20 cellular contexts compared by ENCODE assay signal in genomic region chr12:58961906-58962305, GRCh38. TPM values are rescaled to one million over a fixed set of nuclear protein-coding genes. Genes with fewer than 3 reads are reported as not detected.
DNase-seq lines count a peak whose midpoint lies in the region; ATAC-seq and TF ChIP-seq lines count a peak whose summit lies in the region.
"Had no signal": no experiment of that assay in that cellular context is flagged by ENCODE, and none has a peak within 500 bp of the region (broad histone marks: within the 10 kb centered on the region; RNA-seq: fewer than 3 reads in every experiment).

No MANE protein-coding gene starts in this region.

- no peak overlapping the region for H2AFZ ChIP-seq in IMR-90 (replicated peaks; ENCODE audit: low read length, poor library complexity)

- H3K23ac ChIP-seq in IMR-90 (ENCODE audit: low read depth, low read length), result no peak overlapping the region

- H3K27ac Mint-ChIP-seq in osteocyte (ENCODE audit: unreplicated experiment), result no peak overlapping the region
- H3K27ac Mint-ChIP-seq: B cell, IgD-negative memory B cell had no signal

- no peaks in the 10 kb centered on the region for H3K79me1 ChIP-seq in IMR-90 (ENCODE audit: low read depth in 1 of 2, low read length in 2 of 2)

- no peak for TF ChIP-seq CTCF in A673 (conservative IDR thresholded peaks at IDR 0.05; ENCODE audit: low read depth, low read length)
- TF ChIP-seq CTCF in IMR-90 (conservative IDR thresholded peaks at IDR 0.05; ENCODE audit: low read depth, low read length), result no peak
- no peak for TF ChIP-seq CTCF in osteocyte (IDR thresholded peaks at IDR 0.05)
- no peak for TF ChIP-seq CTCF in right atrium auricular region (IDR thresholded peaks at IDR 0.05)

- H3K9me1 ChIP-seq in IMR-90 (ENCODE audit: insufficient read depth, low read length), result no peaks in the 10 kb centered on the region

- H3K36me3 Mint-ChIP-seq in osteocyte (ENCODE audit: unreplicated experiment), result no peaks in the 10 kb centered on the region
- H3K36me3 Mint-ChIP-seq: IgD-negative memory B cell had no signal

- H3K4ac ChIP-seq in IMR-90 (ENCODE audit: low read depth, low read length), result peak overlapping the region; percentile 42; the same call in 1 of the 2 replicates

- WGBS in IMR-90 (ENCODE audit: extremely low coverage in 2 of 2, insufficient read length in 1 of 2), 2 experiments, result no CpG with 5 or more reads among the region's 4 CpGs

- H3K27me3 Mint-ChIP-seq in osteocyte (ENCODE audit: unreplicated experiment), result no peaks in the 10 kb centered on the region
- H3K27me3 Mint-ChIP-seq: B cell, IgD-negative memory B cell had no signal

- in situ Hi-C loops in IMR-90 (cut with MboI; ENCODE audit: low sequenced_read_pairs), result no loop called here

- dilution Hi-C loops in IMR-90 (cut with HindIII; ENCODE audit: low sequenced_read_pairs, unreplicated experiment), result no loop called here

- no peaks in the 10 kb centered on the region for H3K9me3 Mint-ChIP-seq in osteocyte (ENCODE audit: unreplicated experiment)

- H3K18ac ChIP-seq in IMR-90 (ENCODE audit: low read depth, low read length), result peak overlapping the region; percentile 94

- no peak for TF ChIP-seq POLR2A in IMR-90 (IDR thresholded peaks at IDR 0.05; ENCODE audit: low read depth, low read length)

- H3K36me3 ChIP-seq in A673 (ENCODE audit: insufficient read depth, low read length, poor library complexity, severe bottlenecking) (no peaks in the 10 kb centered on the region), IMR-90 (ENCODE audit: control insufficient read depth, insufficient read depth, low read length) (no peaks in the 10 kb centered on the region), right atrium auricular region (no peaks in the 10 kb centered on the region)

- H3K4me1 ChIP-seq in A673 (ENCODE audit: insufficient read depth, low read length, poor library complexity, severe bottlenecking), result no peaks in the 10 kb centered on the region
- H3K4me1 ChIP-seq in IMR-90 (ENCODE audit: control insufficient read depth, insufficient read depth, low read length), result peaks cover 10% of the 10 kb centered on the region
- no peaks in the 10 kb centered on the region for H3K4me1 ChIP-seq in right atrium auricular region

- H2AK9ac ChIP-seq in IMR-90 (replicated peaks; ENCODE audit: low read depth, low read length, poor library complexity), result no peak overlapping the region

- no peak overlapping the region for H3K9ac ChIP-seq in IMR-90 (ENCODE audit: low read depth, low read length)

- no peak overlapping the region for H2BK5ac ChIP-seq in IMR-90 (ENCODE audit: low read depth, low read length, poor library complexity, severe bottlenecking)

- peak overlapping the region; percentile 5; the same call in 2 of the 3 replicates for H2BK15ac ChIP-seq in IMR-90 (ENCODE audit: low read depth, low read length)

- POLR2A ChIA-PET in A673 (lab: Charles Lee; ENCODE audit: low non-redundant PET) (no interaction called here), IMR-90 (lab: Charles Lee; ENCODE audit: unreplicated experiment) (no interaction called here)

- no peak for TF ChIP-seq RAD21 in IMR-90 (IDR thresholded peaks at IDR 0.05; ENCODE audit: low read length)

- peaks cover 15% of the 10 kb centered on the region for H3K4me1 Mint-ChIP-seq in osteocyte (ENCODE audit: unreplicated experiment)
- H3K4me1 Mint-ChIP-seq: B cell, IgD-negative memory B cell had no signal

- H4K91ac ChIP-seq in IMR-90 (ENCODE audit: insufficient read depth, low read depth, low read length), result 0 out of 2 replicates have a peak overlapping the region, but pooled peaks have one; percentile 26

- CTCF ChIA-PET in A673 (lab: Charles Lee), result no interaction called here
- CTCF ChIA-PET in IMR-90 (lab: Yijun Ruan, JAX), result no interaction called here

- H3K9me3 ChIP-seq in A673 (ENCODE audit: low read depth, low read length, poor library complexity, severe bottlenecking) (no peaks in the 10 kb centered on the region), IMR-90 (ENCODE audit: control insufficient read depth, insufficient read depth, low read length) (no peaks in the 10 kb centered on the region), right atrium auricular region (no peaks in the 10 kb centered on the region)

- peak overlapping the region; percentile 92 for H4K5ac ChIP-seq in IMR-90 (ENCODE audit: low read depth, low read length)

- peak overlapping the region; percentile 34; the same call in 1 of the 2 replicates for H3K14ac ChIP-seq in IMR-90 (replicated peaks; ENCODE audit: low read depth, low read length)

- BruUV-seq in A673 (replicated peaks; lab: Mats Ljungman, UMichigan) (no TSS peak), IMR-90 (replicated peaks; lab: Mats Ljungman, UMichigan) (no TSS peak)

- no peak overlapping the region for H3K4me2 ChIP-seq in IMR-90 (ENCODE audit: low read depth, low read length)

- intact Hi-C loops in A673 (cut with micrococcal nuclease; ENCODE audit: unreplicated experiment), result no loop called here
- intact Hi-C loops in IMR-90 (cut with micrococcal nuclease), result no loop called here

- H2AK5ac ChIP-seq in IMR-90 (ENCODE audit: low read depth, low read length), result no peak overlapping the region

- DNase-seq in A673 (ENCODE audit: low spot score) (peak; percentile 19), IMR-90 (peak; percentile 47), dermis microvascular lymphatic vessel endothelial cell (ENCODE audit: low read depth in 2 of 2) (peak; percentile 10 to 55), lung microvascular endothelial cell (ENCODE audit: low read depth in 2 of 2) (peak; percentile 49 to 58), osteocyte (ENCODE audit: extremely low spot score, unreplicated experiment) (no peak), HuH-7 (ENCODE audit: low spot score) (no peak), right atrium auricular region (ENCODE audit: low spot score) (no peak)
- DNase-seq: COR-L47, Karpas-422, NCI-H1436, NCI-H2081, NCI-H510A, NCI-H748 treated with DMSO at 0.1 percent for 48 hours, SHP77 had no signal

- no peak overlapping the region for H3K56ac ChIP-seq in IMR-90 (ENCODE audit: extremely low read depth, insufficient read depth, low read length)

- H3K27ac ChIP-seq in A673 (ENCODE audit: low read depth, low read length, poor library complexity, severe bottlenecking), result no peak overlapping the region
- H3K27ac ChIP-seq in IMR-90 (ENCODE audit: insufficient read depth, low read length), result peak overlapping the region; percentile 40; the same call in 1 of the 2 replicates
- H3K27ac ChIP-seq in right atrium auricular region, result no peak overlapping the region
- H3K27ac ChIP-seq: 22Rv1 had no signal

- peak overlapping the region; percentile 87; the same call in 1 of the 2 replicates for H2BK20ac ChIP-seq in IMR-90 (ENCODE audit: low read depth, low read length)

- H3K4me3 Mint-ChIP-seq in osteocyte (ENCODE audit: unreplicated experiment), result no peak overlapping the region
- H3K4me3 Mint-ChIP-seq: B cell, IgD-negative memory B cell had no signal

- no peak overlapping the region for H3K4me3 ChIP-seq in A673 (ENCODE audit: low read depth, low read length, poor library complexity, severe bottlenecking)
- H3K4me3 ChIP-seq in IMR-90 (ENCODE audit: insufficient read depth, low read depth, low read length), result no peak overlapping the region
- no peak overlapping the region for H3K4me3 ChIP-seq in right atrium auricular region
- H3K4me3 ChIP-seq: GM12878 had no signal

- H2BK120ac ChIP-seq in IMR-90 (ENCODE audit: low read depth, low read length), result peak overlapping the region; percentile 53

- no peaks in the 10 kb centered on the region for H3K27me3 ChIP-seq in A673 (replicated peaks; ENCODE audit: insufficient read depth, low read depth, low read length, poor library complexity)
- no peaks in the 10 kb centered on the region for H3K27me3 ChIP-seq in IMR-90 (ENCODE audit: control insufficient read depth, insufficient read depth, low read length)
- no peaks in the 10 kb centered on the region for H3K27me3 ChIP-seq in right atrium auricular region

- ATAC-seq in IMR-90 (ENCODE audit: low read depth) (peak; percentile 71), GM19397 (IDR thresholded peaks at IDR 0.05; ENCODE audit: unreplicated experiment) (no peak)
- ATAC-seq: GM12878, SK-N-SH treated with all-trans-retinoic acid at 6 μM for 48 hours had no signal

- no peaks in the 10 kb centered on the region for H4K20me1 ChIP-seq in IMR-90 (ENCODE audit: insufficient read depth, low read length)

- peak overlapping the region; percentile 82 to 88; a peak in 3 of 4 replicates for H4K8ac ChIP-seq in IMR-90 (ENCODE audit: low read depth in 2 of 2, low read length in 2 of 2)

TF ChIP-seq in IMR-90, 13 proteins besides CTCF, POLR2A, EP300 and RAD21 (continues in another document):
- TF ChIP-seq NFE2L2 (IDR thresholded peaks at IDR 0.05; ENCODE audit: low read depth, low read length) (no peak), RCOR1 (IDR thresholded peaks at IDR 0.05; ENCODE audit: insufficient replicate concordance, low read length) (no peak), FOS (IDR thresholded peaks at IDR 0.05; ENCODE audit: low read depth, low read length) (no peak), MAZ (IDR thresholded peaks at IDR 0.05; ENCODE audit: borderline replicate concordance, low read depth, low read length) (no peak), MAFK (IDR thresholded peaks at IDR 0.05; ENCODE audit: low read depth, low read length) (no peak), CEBPB (IDR thresholded peaks at IDR 0.05; ENCODE audit: low read depth, low read length) (no peak), BHLHE40 (IDR thresholded peaks at IDR 0.05; ENCODE audit: low read depth, low read length) (no peak)
- TF ChIP-seq, protein P1, sequence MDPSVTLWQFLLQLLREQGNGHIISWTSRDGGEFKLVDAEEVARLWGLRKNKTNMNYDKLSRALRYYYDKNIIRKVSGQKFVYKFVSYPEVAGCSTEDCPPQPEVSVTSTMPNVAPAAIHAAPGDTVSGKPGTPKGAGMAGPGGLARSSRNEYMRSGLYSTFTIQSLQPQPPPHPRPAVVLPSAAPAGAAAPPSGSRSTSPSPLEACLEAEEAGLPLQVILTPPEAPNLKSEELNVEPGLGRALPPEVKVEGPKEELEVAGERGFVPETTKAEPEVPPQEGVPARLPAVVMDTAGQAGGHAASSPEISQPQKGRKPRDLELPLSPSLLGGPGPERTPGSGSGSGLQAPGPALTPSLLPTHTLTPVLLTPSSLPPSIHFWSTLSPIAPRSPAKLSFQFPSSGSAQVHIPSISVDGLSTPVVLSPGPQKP (IDR thresholded peaks at IDR 0.05; ENCODE audit: borderline replicate concordance, low read depth, low read length), result no peak

RNA-seq across cellular contexts. Expression of gene LRIG3, which starts 41.6 kb away (rescaled TPM):
- total RNA-seq in A673 (2021) (13.4 and 13.6 TPM in 2 replicates), IMR-90 (2012; rRNA removed) (63.9 and 71.2 TPM in 2 replicates), dermis microvascular lymphatic vessel endothelial cell (24.5 and 33.0 TPM in 2 replicates), lung microvascular endothelial cell (20.5 and 36.9 TPM in 2 replicates), osteocyte (241 and 249 TPM in 2 replicates), right atrium auricular region (10 to 100 TPM in 1 of 2 donors, 1 to 10 TPM in 1; 7.3 to 14.6 TPM)
- 23.6 and 26.4 TPM in 2 replicates for polyA plus RNA-seq in IMR-90 (2012; rRNA removed)
- polyA plus RNA-seq in IMR-90 (2012; cell fraction: cytosol; rRNA removed), result 17.8 and 17.9 TPM in 2 replicates
- 42.5 and 141 TPM in 2 replicates for polyA plus RNA-seq in IMR-90 (2012; cell fraction: nucleus; rRNA removed; ENCODE audit: low replicate concordance)
- total RNA-seq: B cell had no signal
- polyA plus RNA-seq: IgD-negative memory B cell had no signal

Comparison
In these comparisons a context has a peak if more than half of its experiments do, and no peak if none do; other contexts are left out.
1. DNase-seq: peak in A673 (single experiment), IMR-90 (single experiment), dermis microvascular lymphatic vessel endothelial cell (2 of 2) and lung microvascular endothelial cell (2 of 2); none in osteocyte (single experiment), HuH-7 (single experiment) and right atrium auricular region (single experiment).